In genomic region chr3:45026957-45027356, GRCh38 we compare ENCODE assay signal across 12 cellular contexts. TPM values are rescaled to one million over a fixed set of nuclear protein-coding genes. Genes with fewer than 3 reads are reported as not detected.
DNase-seq lines count a peak whose midpoint lies in the region; ATAC-seq and TF ChIP-seq lines count a peak whose summit lies in the region.
"Had no signal": no experiment of that assay in that cellular context is flagged by ENCODE, and none has a peak within 500 bp of the region (broad histone marks: within the 10 kb centered on the region; RNA-seq: fewer than 3 reads in every experiment).

No MANE protein-coding gene starts in this region.

- H3K23ac ChIP-seq in mesenchymal stem cell (ENCODE audit: low read length in 2 of 2), result no peak overlapping the region

- no peak for ATAC-seq in HG03460 (IDR thresholded peaks at IDR 0.05; ENCODE audit: unreplicated experiment)
- ATAC-seq in stimulated activated naive B cell treated with anti-CD40 and anti-IgM and Interleukin-4, amounts not matched to agents 10 μg/mL and 1 μg/mL and 100 μg/mL, for 72 hours (replicated peaks), result no peak

- peak overlapping the region; percentile 26 for H2AK5ac ChIP-seq in mesenchymal stem cell (ENCODE audit: low read length, severe bottlenecking)

- H4K91ac ChIP-seq in mesenchymal stem cell (ENCODE audit: low read length), result no peak overlapping the region

- H4K8ac ChIP-seq in mesenchymal stem cell (ENCODE audit: low read length), result no peak overlapping the region

- H3K27me3 Mint-ChIP-seq in stimulated activated naive B cell treated with anti-CD40 and anti-IgM and Interleukin-4, amounts not matched to agents 10 μg/mL and 1 μg/mL and 100 μg/mL, for 72 hours, result peaks cover 11 to 16% of the 10 kb centered on the region in 2 donors

- peaks cover 2% of the 10 kb centered on the region in 2 donors for H3K36me3 Mint-ChIP-seq in stimulated activated naive B cell treated with anti-CD40 and anti-IgM and Interleukin-4, amounts not matched to agents 10 μg/mL and 1 μg/mL and 100 μg/mL, for 72 hours
- H3K36me3 Mint-ChIP-seq: mesothelial cell of epicardium had no signal

- no peaks in the 10 kb centered on the region for H3K27me3 ChIP-seq in Peyer's patch
- H3K27me3 ChIP-seq in esophagus squamous epithelium, result peaks cover 0 to 3% (median 0%) of the 10 kb centered on the region in 4 donors
- no peaks in the 10 kb centered on the region for H3K27me3 ChIP-seq in mesenchymal stem cell (ENCODE audit: control insufficient read depth in 1 of 2, insufficient read depth in 1 of 2, low read length in 2 of 2)
- H3K27me3 ChIP-seq in tibial nerve, result no peaks in the 10 kb centered on the region

- no peak overlapping the region for H3K4ac ChIP-seq in mesenchymal stem cell (ENCODE audit: low read depth in 1 of 2, low read length in 2 of 2)

- H3K36me3 ChIP-seq in Peyer's patch (no peaks in the 10 kb centered on the region), esophagus squamous epithelium (no peaks in the 10 kb centered on the region), mesenchymal stem cell (ENCODE audit: control insufficient read depth in 1 of 2, insufficient read depth in 2 of 2, low read depth in 1 of 2, low read length in 2 of 2) (peaks cover 0 to 4% of the 10 kb centered on the region in 2 experiments), tibial nerve (peaks cover 0 to 14% (median 0%) of the 10 kb centered on the region in 3 donors)

- H3K4me1 ChIP-seq in Peyer's patch (peaks cover 0 to 6% (median 0%) of the 10 kb centered on the region in 4 donors), esophagus squamous epithelium (peaks cover 18 to 71% (median 24%) of the 10 kb centered on the region in 3 donors), mesenchymal stem cell (ENCODE audit: control insufficient read depth, insufficient read depth, low read depth, low read length) (peaks cover 29% of the 10 kb centered on the region), tibial nerve (peaks cover 0 to 78% (median 24%) of the 10 kb centered on the region in 4 donors)

- 17 to 20% methylated on average over 3 to 4 of the region's 4 CpGs for WGBS in esophagus squamous epithelium, 2 donors
- WGBS in mesenchymal stem cell, result 61% methylated on average over 4 of the region's 4 CpGs
- 15 to 18% methylated on average over 4 of the region's 4 CpGs for WGBS in tibial nerve, 2 donors

- no peak overlapping the region for H3K18ac ChIP-seq in mesenchymal stem cell (ENCODE audit: low read depth in 1 of 2, low read length in 2 of 2)

- no peaks in the 10 kb centered on the region for H3K9me3 ChIP-seq in Peyer's patch
- no peaks in the 10 kb centered on the region for H3K9me3 ChIP-seq in esophagus squamous epithelium
- H3K9me3 ChIP-seq in mesenchymal stem cell (ENCODE audit: control insufficient read depth, low read length), result no peaks in the 10 kb centered on the region
- H3K9me3 ChIP-seq in tibial nerve, result no peaks in the 10 kb centered on the region

- intact Hi-C loops in esophagus squamous epithelium (cut with DNase I), result no loop called here

- H3K4me3 Mint-ChIP-seq in stimulated activated naive B cell treated with anti-CD40 and anti-IgM and Interleukin-4, amounts not matched to agents 10 μg/mL and 1 μg/mL and 100 μg/mL, for 72 hours, result no peak overlapping the region
- H3K4me3 Mint-ChIP-seq: mesothelial cell of epicardium had no signal

- no peak overlapping the region for H2BK15ac ChIP-seq in mesenchymal stem cell (ENCODE audit: low read depth, poor library complexity, severe bottlenecking)

- no peak overlapping the region for H3K14ac ChIP-seq in mesenchymal stem cell (ENCODE audit: low read length in 2 of 2)

- H3K4me3 ChIP-seq in Peyer's patch (peak overlapping the region in 1 of 4 donors; percentile 36), esophagus squamous epithelium (peak overlapping the region in 3 of 4 donors; percentile 27 to 49 (median 37)), mesenchymal stem cell (ENCODE audit: insufficient read depth in 1 of 2, low read depth in 1 of 2, low read length in 2 of 2) (peak overlapping the region in 1 of 2 experiments; percentile 70), tibial nerve (peak overlapping the region in 3 of 4 donors; percentile 22 to 48 (median 28))
- H3K4me3 ChIP-seq: SK-N-MC had no signal

- TF ChIP-seq POLR2A in Peyer's patch (IDR thresholded peaks at IDR 0.05) (no peak), esophagus squamous epithelium (IDR thresholded peaks at IDR 0.05) (no peak), tibial nerve (IDR thresholded peaks at IDR 0.05) (no peak)

- H2BK120ac ChIP-seq in mesenchymal stem cell (ENCODE audit: low read depth, low read length), result no peak overlapping the region

- peaks cover 0 to 2% of the 10 kb centered on the region in 2 donors for H3K4me1 Mint-ChIP-seq in stimulated activated naive B cell treated with anti-CD40 and anti-IgM and Interleukin-4, amounts not matched to agents 10 μg/mL and 1 μg/mL and 100 μg/mL, for 72 hours

- H3K9me3 Mint-ChIP-seq in stimulated activated naive B cell treated with anti-CD40 and anti-IgM and Interleukin-4, amounts not matched to agents 10 μg/mL and 1 μg/mL and 100 μg/mL, for 72 hours, result no peaks in the 10 kb centered on the region
- H3K9me3 Mint-ChIP-seq: mesothelial cell of epicardium had no signal

- no peak overlapping the region for H2BK12ac ChIP-seq in mesenchymal stem cell (ENCODE audit: low read length in 2 of 2)

- H3K4me2 ChIP-seq in mesenchymal stem cell (ENCODE audit: low read length, poor library complexity, severe bottlenecking), result no peak overlapping the region

- H3K27ac ChIP-seq in Peyer's patch (peak overlapping the region in 3 of 4 donors; percentile 31 to 56 (median 46)), esophagus squamous epithelium (peak overlapping the region in 3 of 4 donors; percentile 54 to 74 (median 62)), mesenchymal stem cell (ENCODE audit: low read length, poor library complexity, severe bottlenecking) (no peak overlapping the region), tibial nerve (peak overlapping the region; percentile 46 to 82 (median 61))
- H3K27ac ChIP-seq: SK-N-MC had no signal

- H3K27ac Mint-ChIP-seq in stimulated activated naive B cell treated with anti-CD40 and anti-IgM and Interleukin-4, amounts not matched to agents 10 μg/mL and 1 μg/mL and 100 μg/mL, for 72 hours, result no peak overlapping the region
- H3K27ac Mint-ChIP-seq: mesothelial cell of epicardium had no signal

- H3K79me1 ChIP-seq in mesenchymal stem cell (replicated peaks; ENCODE audit: low read length, poor library complexity, severe bottlenecking), result no peaks in the 10 kb centered on the region

- H3K9ac ChIP-seq in mesenchymal stem cell (ENCODE audit: low read length), result peak overlapping the region; percentile 82

- TF ChIP-seq EP300 in tibial nerve (IDR thresholded peaks at IDR 0.05), result peak in 1 of 2 donors; percentile 51

- peak in 2 of 3 donors; percentile 56 to 58 for DNase-seq in Peyer's patch
- DNase-seq in esophagus squamous epithelium (lab: John Stamatoyannopoulos, UW), result no peak
- DNase-seq in mesenchymal stem cell, result peak; percentile 67
- peak; percentile 56 for DNase-seq in tibial nerve (ENCODE audit: low spot score in 2 of 2)
- no peak for DNase-seq in NCI-H226
- DNase-seq in stimulated activated naive B cell treated with anti-CD40 and anti-IgM and Interleukin-4, amounts not matched to agents 10 μg/mL and 1 μg/mL and 100 μg/mL, for 72 hours, result no peak
- no peak for DNase-seq in activated gamma-delta T cell treated with Interleukin-2 at 50 U/mL for 16 hours
- DNase-seq: effector CD4-positive, alpha-beta T cell; NCI-H2171 had no signal

- no peak overlapping the region for H2AFZ ChIP-seq in mesenchymal stem cell (ENCODE audit: low read depth, low read length)

- H2BK5ac ChIP-seq in mesenchymal stem cell (ENCODE audit: low read depth, low read length, poor library complexity, severe bottlenecking), result no peak overlapping the region

- TF ChIP-seq CTCF in Peyer's patch (IDR thresholded peaks at IDR 0.05), result no peak
- TF ChIP-seq CTCF in esophagus squamous epithelium (IDR thresholded peaks at IDR 0.05), result no peak
- no peak for TF ChIP-seq CTCF in tibial nerve (IDR thresholded peaks at IDR 0.05)

RNA-seq across cellular contexts. Expression of gene CLEC3B, which starts 0.9 kb away (rescaled TPM):
- 10 to 100 TPM; 11.6 to 47.9 (median 32.7) TPM for total RNA-seq in Peyer's patch
- 10 to 100 TPM in 1 of 4 donors, 1 to 10 TPM in 3; 4.3 to 28.8 (median 6.9) TPM for total RNA-seq in esophagus squamous epithelium
- polyA plus RNA-seq in mesenchymal stem cell (2013, experiment 1 of 2), result 0.51 TPM
- polyA plus RNA-seq in mesenchymal stem cell (2013, experiment 2 of 2), result 0.70 TPM
- 100 to 1,000 TPM; 137 to 819 (median 340) TPM for total RNA-seq in tibial nerve

RNA-seq across cellular contexts. Expression of gene EXOSC7, which starts 50.9 kb away (rescaled TPM):
- total RNA-seq in Peyer's patch (10 to 100 TPM; 19.8 to 66.0 (median 28.6) TPM), esophagus squamous epithelium (10 to 100 TPM; 28.8 to 59.9 (median 47.6) TPM), tibial nerve (10 to 100 TPM; 48.3 to 67.7 (median 64.2) TPM)
- polyA plus RNA-seq in mesenchymal stem cell (2013, experiment 1 of 2), result 26.9 TPM
- polyA plus RNA-seq in mesenchymal stem cell (2013, experiment 2 of 2), result 28.5 TPM

RNA-seq across cellular contexts. Expression of gene ZDHHC3, which starts 51.0 kb away (rescaled TPM):
- total RNA-seq in Peyer's patch, result 100 to 1,000 TPM in 3 of 4 donors, 10 to 100 TPM in 1; 70.1 to 190 (median 152) TPM
- total RNA-seq in esophagus squamous epithelium, result 10 to 100 TPM; 64.6 to 93.8 (median 73.0) TPM
- polyA plus RNA-seq in mesenchymal stem cell (2013, experiment 1 of 2), result 38.5 TPM
- polyA plus RNA-seq in mesenchymal stem cell (2013, experiment 2 of 2), result 39.8 TPM
- total RNA-seq in tibial nerve, result 100 to 1,000 TPM in 3 of 4 donors, 10 to 100 TPM in 1; 98.4 to 139 (median 117) TPM

Comparison
In these comparisons a context has a peak if more than half of its experiments do, and no peak if none do; other contexts are left out.
1. DNase-seq: peak in Peyer's patch (2 of 3), mesenchymal stem cell (single experiment) and tibial nerve (2 of 2); none in esophagus squamous epithelium (single experiment), NCI-H226 (single experiment), stimulated activated naive B cell treated with anti-CD40 and anti-IgM and Interleukin-4, amounts not matched to agents 10 μg/mL and 1 μg/mL and 100 μg/mL, for 72 hours (single experiment) and activated gamma-delta T cell treated with Interleukin-2 at 50 U/mL for 16 hours (single experiment).